ENCODE assay signal across 10 cellular contexts in genomic region chr13:81540777-81541176, GRCh38.
DNase-seq lines count a peak whose midpoint lies in the region; ATAC-seq and TF ChIP-seq lines count a peak whose summit lies in the region.
"Had no signal": no experiment of that assay in that cellular context is flagged by ENCODE, and none has a peak within 500 bp of the region (broad histone marks: within the 10 kb centered on the region; RNA-seq: fewer than 3 reads in every experiment).

No MANE protein-coding gene starts in this region.

- TF ChIP-seq CTCF in MCF 10A (IDR thresholded peaks at IDR 0.05; ENCODE audit: unreplicated experiment) (peak; percentile 41), breast epithelium (IDR thresholded peaks at IDR 0.05) (no peak), tibial nerve (IDR thresholded peaks at IDR 0.05) (peak in 3 of 5 experiments; percentile 14 to 32 (median 17))

- H3K27ac ChIP-seq in breast epithelium = no peak overlapping the region
- H3K27ac ChIP-seq in tibial nerve = no peak overlapping the region

- in situ Hi-C loops in SK-MEL-5 (cut with HindIII; ENCODE audit: low pct_unique_long_range_greater_than_20kb, low sequenced_read_pairs) = no loop called here

- ATAC-seq in GM21576 (IDR thresholded peaks at IDR 0.05; ENCODE audit: unreplicated experiment) = no peak
- no peak for ATAC-seq in activated CD8-positive, alpha-beta memory T cell treated with anti-CD3 and anti-CD28 coated beads, Interleukin-2, amount 10 ng/mL, durations not matched to agents 7 days and 5 days
- ATAC-seq: left ventricle myocardium superior had no signal

- no peak overlapping the region for H3K4me3 ChIP-seq in breast epithelium
- H3K4me3 ChIP-seq in tibial nerve = no peak overlapping the region

- peaks cover 8% of the 10 kb centered on the region for H3K4me1 Mint-ChIP-seq in MCF 10A (ENCODE audit: insufficient read depth, unreplicated experiment)
- no peaks in the 10 kb centered on the region for H3K4me1 Mint-ChIP-seq in activated CD8-positive, alpha-beta memory T cell treated with anti-CD3 and anti-CD28 coated beads, Interleukin-2, amount 10 ng/mL, durations not matched to agents 7 days and 5 days
- H3K4me1 Mint-ChIP-seq: B cell had no signal

- no TSS peak for BruUV-seq in MCF 10A (replicated peaks; lab: Mats Ljungman, UMichigan)

- TF ChIP-seq POLR2A in breast epithelium (IDR thresholded peaks at IDR 0.05) = no peak
- no peak for TF ChIP-seq POLR2A in tibial nerve (IDR thresholded peaks at IDR 0.05)

- no peak overlapping the region for H3K4me3 Mint-ChIP-seq in MCF 10A (ENCODE audit: unreplicated experiment)
- no peak overlapping the region for H3K4me3 Mint-ChIP-seq in activated CD8-positive, alpha-beta memory T cell treated with anti-CD3 and anti-CD28 coated beads, Interleukin-2, amount 10 ng/mL, durations not matched to agents 7 days and 5 days
- H3K4me3 Mint-ChIP-seq: B cell had no signal

- CTCF ChIA-PET in MCF 10A (lab: Yijun Ruan, JAX) = interaction anchor here (0.6 to 3.9 kb wide), 15 partner anchors 10 to 369 kb away, joined by 3 to 22 read pairs (median 4); no protein-coding TSS in a partner anchor
- CTCF ChIA-PET in activated CD8-positive, alpha-beta memory T cell treated with anti-CD3 and anti-CD28 coated beads, Interleukin-2, amount 10 ng/mL, durations not matched to agents 7 days and 5 days (lab: Charles Lee) = no interaction called here

- WGBS in tibial nerve, 2 donors = 60 to 65% methylated on average over 1 of the region's 1 CpG

- H3K36me3 ChIP-seq in breast epithelium = no peaks in the 10 kb centered on the region
- H3K36me3 ChIP-seq in tibial nerve = no peaks in the 10 kb centered on the region

- H3K27me3 Mint-ChIP-seq in MCF 10A (ENCODE audit: insufficient read depth, unreplicated experiment) = no peaks in the 10 kb centered on the region
- H3K27me3 Mint-ChIP-seq in activated CD8-positive, alpha-beta memory T cell treated with anti-CD3 and anti-CD28 coated beads, Interleukin-2, amount 10 ng/mL, durations not matched to agents 7 days and 5 days = no peaks in the 10 kb centered on the region
- H3K27me3 Mint-ChIP-seq: B cell had no signal

- no peak overlapping the region for H3K27ac Mint-ChIP-seq in MCF 10A (ENCODE audit: low read depth, unreplicated experiment)
- H3K27ac Mint-ChIP-seq in activated CD8-positive, alpha-beta memory T cell treated with anti-CD3 and anti-CD28 coated beads, Interleukin-2, amount 10 ng/mL, durations not matched to agents 7 days and 5 days = no peak overlapping the region
- H3K27ac Mint-ChIP-seq: B cell had no signal

- H3K4me1 ChIP-seq in breast epithelium (no peaks in the 10 kb centered on the region), tibial nerve (no peaks in the 10 kb centered on the region)

- no peak for TF ChIP-seq EP300 in tibial nerve (IDR thresholded peaks at IDR 0.05)

- DNase-seq in MCF 10A (ENCODE audit: unreplicated experiment) = peak; percentile 28
- no peak for DNase-seq in breast epithelium (ENCODE audit: low spot score in 2 of 2)
- peak; percentile 31 for DNase-seq in SK-MEL-5 (ENCODE audit: low read depth, low spot score)
- peak; percentile 6 for DNase-seq in glomerular visceral epithelial cell (ENCODE audit: extremely low spot score)
- no peak for DNase-seq in tibial nerve (ENCODE audit: low spot score in 2 of 2)
- no peak for DNase-seq in activated CD8-positive, alpha-beta memory T cell treated with anti-CD3 and anti-CD28 coated beads, Interleukin-2, amount 10 ng/mL, durations not matched to agents 7 days and 5 days
- no peak for DNase-seq in T-helper 2 cell
- DNase-seq: left ventricle myocardium superior had no signal

- H3K27me3 ChIP-seq in breast epithelium (no peaks in the 10 kb centered on the region), tibial nerve (no peaks in the 10 kb centered on the region)

- no peaks in the 10 kb centered on the region for H3K9me3 Mint-ChIP-seq in MCF 10A (ENCODE audit: unreplicated experiment)
- peaks cover 11% of the 10 kb centered on the region for H3K9me3 Mint-ChIP-seq in activated CD8-positive, alpha-beta memory T cell treated with anti-CD3 and anti-CD28 coated beads, Interleukin-2, amount 10 ng/mL, durations not matched to agents 7 days and 5 days (ENCODE audit: low read depth)

- intact Hi-C loops in MCF 10A (cut with micrococcal nuclease) = loop anchor here (1.0 kb wide), 1 partner anchor 332 kb away; no protein-coding TSS in a partner anchor
- intact Hi-C loops in breast epithelium (cut with DNase I; ENCODE audit: low total_unique reads) = no loop called here

- POLR2A ChIA-PET in MCF 10A (lab: Yijun Ruan, JAX) = interaction anchor here (0.6 kb wide), 1 partner anchor 92 kb away, joined by 3 read pairs; no protein-coding TSS in a partner anchor

- H3K9me3 ChIP-seq in breast epithelium (peaks cover 0 to under 1% of the 10 kb centered on the region in 2 donors), tibial nerve (no peaks in the 10 kb centered on the region)

- peaks cover 6% of the 10 kb centered on the region for H3K36me3 Mint-ChIP-seq in MCF 10A (ENCODE audit: insufficient read depth, unreplicated experiment)
- H3K36me3 Mint-ChIP-seq in activated CD8-positive, alpha-beta memory T cell treated with anti-CD3 and anti-CD28 coated beads, Interleukin-2, amount 10 ng/mL, durations not matched to agents 7 days and 5 days = no peaks in the 10 kb centered on the region

Comparison
In these comparisons a context has a peak if more than half of its experiments do, and no peak if none do; other contexts are left out.
1. DNase-seq: peak in MCF 10A (single experiment), SK-MEL-5 (single experiment) and glomerular visceral epithelial cell (single experiment); none in breast epithelium (0 of 2), tibial nerve (0 of 2), activated CD8-positive, alpha-beta memory T cell treated with anti-CD3 and anti-CD28 coated beads, Interleukin-2, amount 10 ng/mL, durations not matched to agents 7 days and 5 days (single experiment) and T-helper 2 cell (0 of 5).
2. CTCF ChIP-seq: peak in MCF 10A (single experiment) and tibial nerve (3 of 5); none in breast epithelium (0 of 3).